In genomic region chr9:78005231-78006002, GRCh38 we compare ENCODE assay signal across 1 cellular context.
TF ChIP-seq lines count a peak whose summit lies in the region.

No MANE protein-coding gene starts in this region.

TF ChIP-seq in K562, 482 proteins besides CTCF, POLR2A, EP300 and RAD21 (continued from another document):
- TF ChIP-seq EZH2 (IDR thresholded peaks at IDR 0.05; ENCODE audit: borderline replicate concordance, low read depth, low read length), result no peak
- TF ChIP-seq ZNF274 (IDR thresholded peaks at IDR 0.05; ENCODE audit: borderline replicate concordance, low read depth, low read length), result no peak
- no peak for TF ChIP-seq ZNF121 (CRISPR knock-in tag; conservative IDR thresholded peaks at IDR 0.05)
- TF ChIP-seq SRSF7 (optimal IDR thresholded peaks at IDR 0.05; ENCODE audit: low read depth, low read length), result no peak
- no peak for TF ChIP-seq NFXL1 (CRISPR knock-in tag; IDR thresholded peaks at IDR 0.05)
- TF ChIP-seq COPS2 (conservative IDR thresholded peaks at IDR 0.05), result no peak
- TF ChIP-seq ZEB2 (IDR thresholded peaks at IDR 0.05), result no peak
- no peak for TF ChIP-seq KLF16 (IDR thresholded peaks at IDR 0.05)
